26 cellular contexts compared by ENCODE assay signal in genomic region chr1:219038398-219038797, GRCh38.
DNase-seq lines count a peak whose midpoint lies in the region; ATAC-seq, FAIRE-seq and TF ChIP-seq lines count a peak whose summit lies in the region.
"Had no signal": no experiment of that assay in that cellular context is flagged by ENCODE, and none has a peak within 500 bp of the region (broad histone marks: within the 10 kb centered on the region; RNA-seq: fewer than 3 reads in every experiment).

No MANE protein-coding gene starts in this region.

- peak overlapping the region; percentile 52 for H3K4me3 ChIP-seq in endodermal cell (ENCODE audit: low read length)
- H3K4me3 ChIP-seq in small intestine (ENCODE audit: low read depth in 1 of 2, low read length in 2 of 2): no peak overlapping the region
- H3K4me3 ChIP-seq: BLaER1, GM12878 had no signal

- DNase-seq in H54 (ENCODE audit: insufficient read length, low spot score) (no peak), OCI-M1 (lab: John Stamatoyannopoulos, UW) (peak; percentile 86), endodermal cell (no peak), small intestine (no peak), superior temporal gyrus (ENCODE audit: extremely low spot score) (no peak)
- no peak for DNase-seq in stimulated activated naive CD8-positive, alpha-beta T cell treated with anti-CD3 and anti-CD28 coated beads, Interleukin-15, amount 100 ng/mL, for 72 hours
- DNase-seq: 8988T; ACHN; BE2C; C1 segment of cervical spinal cord; CD4-positive, alpha-beta memory T cell; CD4-positive, CD25-positive, alpha-beta regulatory T cell; CD8-positive, alpha-beta memory T cell; COR-L47; DMS 273 treated with DMSO at 0.1 percent for 48 hours; DMS153; DMS79; DND-41; EL; GDM1 had no signal

- H3K9me3 Mint-ChIP-seq in endodermal cell: peaks cover 36% of the 10 kb centered on the region
- peaks cover 0 to 4% of the 10 kb centered on the region in 2 donors for H3K9me3 Mint-ChIP-seq in stimulated activated naive CD8-positive, alpha-beta T cell treated with anti-CD3 and anti-CD28 coated beads, Interleukin-15, amount 100 ng/mL, for 72 hours

- no peaks in the 10 kb centered on the region for H3K27me3 ChIP-seq in endodermal cell (ENCODE audit: control insufficient read depth, insufficient read depth, low read length, poor library complexity, severe bottlenecking)
- H3K27me3 ChIP-seq in small intestine (ENCODE audit: control insufficient read depth in 2 of 2, insufficient read depth in 2 of 2, low read length in 2 of 2): no peaks in the 10 kb centered on the region
- H3K27me3 ChIP-seq: BE2C, BLaER1 had no signal

- H3K36me3 ChIP-seq in endodermal cell (ENCODE audit: control insufficient read depth, insufficient read depth, low read length): no peaks in the 10 kb centered on the region
- no peaks in the 10 kb centered on the region for H3K36me3 ChIP-seq in small intestine (ENCODE audit: control insufficient read depth in 2 of 2, insufficient read depth in 2 of 2, low read length in 2 of 2)
- H3K36me3 ChIP-seq: BE2C, BLaER1 had no signal

- WGBS in endodermal cell (ENCODE audit: insufficient coverage in 1 of 2, insufficient read length in 1 of 2), 2 experiments: 81 to 94% methylated on average over 2 of the region's 2 CpGs
- 58 to 83% (median 67%) methylated on average over 2 of the region's 2 CpGs for WGBS in small intestine, 3 donors

- no peak for TF ChIP-seq POLR2A in H54 (IDR thresholded peaks at IDR 0.05; ENCODE audit: low read depth, low read length)

- H3K36me3 Mint-ChIP-seq in endodermal cell (ENCODE audit: low read depth): peaks cover 8% of the 10 kb centered on the region
- H3K36me3 Mint-ChIP-seq: CD14-positive monocyte; CD4-positive, alpha-beta memory T cell; CD4-positive, CD25-positive, alpha-beta regulatory T cell; CD8-positive, alpha-beta memory T cell had no signal

- H3K4me1 ChIP-seq in endodermal cell (ENCODE audit: control insufficient read depth, insufficient read depth, low read length): no peaks in the 10 kb centered on the region
- H3K4me1 ChIP-seq in small intestine (ENCODE audit: control insufficient read depth in 2 of 2, insufficient read depth in 1 of 2, low read depth in 1 of 2, low read length in 1 of 2): no peaks in the 10 kb centered on the region
- H3K4me1 ChIP-seq: BE2C, BLaER1 had no signal

- peaks cover 39% of the 10 kb centered on the region for H3K9me3 ChIP-seq in endodermal cell (ENCODE audit: control insufficient read depth, low read length)
- no peaks in the 10 kb centered on the region for H3K9me3 ChIP-seq in small intestine (ENCODE audit: control insufficient read depth, low read depth)
- H3K9me3 ChIP-seq: BE2C had no signal

- no peak overlapping the region for H3K4me3 Mint-ChIP-seq in endodermal cell
- no peak overlapping the region for H3K4me3 Mint-ChIP-seq in stimulated activated naive CD8-positive, alpha-beta T cell treated with anti-CD3 and anti-CD28 coated beads, Interleukin-15, amount 100 ng/mL, for 72 hours
- H3K4me3 Mint-ChIP-seq: CD14-positive monocyte; CD4-positive, alpha-beta memory T cell; CD4-positive, CD25-positive, alpha-beta regulatory T cell; CD8-positive, alpha-beta memory T cell had no signal

- no peak for TF ChIP-seq CTCF in endodermal cell (conservative IDR thresholded peaks at IDR 0.05)

- H3K27me3 Mint-ChIP-seq in endodermal cell (ENCODE audit: insufficient read depth): no peaks in the 10 kb centered on the region
- no peaks in the 10 kb centered on the region for H3K27me3 Mint-ChIP-seq in stimulated activated naive CD8-positive, alpha-beta T cell treated with anti-CD3 and anti-CD28 coated beads, Interleukin-15, amount 100 ng/mL, for 72 hours
- H3K27me3 Mint-ChIP-seq: CD4-positive, alpha-beta memory T cell; CD4-positive, CD25-positive, alpha-beta regulatory T cell; CD8-positive, alpha-beta memory T cell had no signal

- no peak for ATAC-seq in stimulated activated naive CD8-positive, alpha-beta T cell treated with anti-CD3 and anti-CD28 coated beads, Interleukin-15, amount 100 ng/mL, for 72 hours
- ATAC-seq: GM12878 had no signal

- FAIRE-seq in H54 (lab: Jason Lieb, UNC): peak; percentile 48
- no peak for FAIRE-seq in small intestine (lab: Jason Lieb, UNC)
- FAIRE-seq: A204.1, GM12878, GM12892, GM18507 had no signal

- H3K9ac ChIP-seq in endodermal cell (ENCODE audit: extremely low read depth, low read length, poor library complexity, severe bottlenecking): no peak overlapping the region
- H3K9ac ChIP-seq: BLaER1 had no signal

- no peak overlapping the region for H3K27ac Mint-ChIP-seq in endodermal cell
- H3K27ac Mint-ChIP-seq in stimulated activated naive CD8-positive, alpha-beta T cell treated with anti-CD3 and anti-CD28 coated beads, Interleukin-15, amount 100 ng/mL, for 72 hours: no peak overlapping the region
- H3K27ac Mint-ChIP-seq: CD14-positive monocyte; CD4-positive, CD25-positive, alpha-beta regulatory T cell; CD8-positive, alpha-beta memory T cell had no signal

- H3K27ac ChIP-seq in endodermal cell (ENCODE audit: low read depth, low read length) (no peak overlapping the region), small intestine (ENCODE audit: low read depth in 1 of 2, low read length in 1 of 2) (no peak overlapping the region)
- H3K27ac ChIP-seq: BLaER1 had no signal

- peaks cover 9% of the 10 kb centered on the region for H3K4me1 Mint-ChIP-seq in endodermal cell
- H3K4me1 Mint-ChIP-seq in stimulated activated naive CD8-positive, alpha-beta T cell treated with anti-CD3 and anti-CD28 coated beads, Interleukin-15, amount 100 ng/mL, for 72 hours: no peaks in the 10 kb centered on the region
- H3K4me1 Mint-ChIP-seq: CD14-positive monocyte; CD4-positive, alpha-beta memory T cell; CD4-positive, CD25-positive, alpha-beta regulatory T cell; CD8-positive, alpha-beta memory T cell had no signal
